In genomic region chr1:52686261-52686751, GRCh38 we compare ENCODE assay signal across 8 cellular contexts. TPM values are rescaled to one million over a fixed set of nuclear protein-coding genes. Genes with fewer than 3 reads are reported as not detected.
DNase-seq lines count a peak whose midpoint lies in the region; ATAC-seq, FAIRE-seq and TF ChIP-seq lines count a peak whose summit lies in the region.
"Not testable (repeated sequence)": the region's sequence is repeated elsewhere in the genome, so short reads cannot be mapped to it uniquely, and the experiment has no call there.

No MANE protein-coding gene starts in this region.

- peaks cover 23% of the 10 kb centered on the region for H3K36me3 Mint-ChIP-seq in CD8-positive, alpha-beta T cell

- not testable (repeated sequence) for H3K79me2 ChIP-seq in H1 (ENCODE audit: control insufficient read depth in 1 of 2, insufficient read depth in 2 of 2, low read length in 2 of 2)

- H3K23me2 ChIP-seq in H1 (ENCODE audit: low read depth, low read length), result not testable (repeated sequence)

- H3K27ac Mint-ChIP-seq in CD8-positive, alpha-beta T cell, result peak overlapping the region; percentile 66

- H3K4ac ChIP-seq in H1 (replicated peaks; ENCODE audit: insufficient read length, low read depth, low read length); mesenchymal stem cell (ENCODE audit: low read depth in 1 of 2, low read length in 2 of 2): not testable (repeated sequence)

- intact Hi-C loops in CD8-positive, alpha-beta T cell (cut with DNase I, micrococcal nuclease), result loop anchor here (1.0 to 10.0 kb wide), 17 partner anchors 49 to 792 kb away; partner anchors contain the start of genes GPX7 (in 2 of the 2), ZFYVE9 (in 2 of the 2), BTF3L4 (in 1 of the 2) and ORC1 (in 1 of the 2)

- peaks cover 12% of the 10 kb centered on the region for H3K4me1 Mint-ChIP-seq in CD8-positive, alpha-beta T cell (ENCODE audit: low read depth)

- CTCF ChIA-PET in CD8-positive, alpha-beta T cell (lab: Charles Lee), result interaction anchor here (0.7 to 3.8 kb wide), 27 partner anchors 10 to 919 kb away, joined by 3 to 12 read pairs (median 4); partner anchors contain the start of genes COA7, ORC1, PRPF38A and SHISAL2A
- CTCF ChIA-PET in H1 (lab: Charles Lee; ENCODE audit: partially characterized antibody), result interaction anchor here (0.6 to 2.4 kb wide), 34 partner anchors 9 to 720 kb away, joined by 3 to 14 read pairs (median 4); partner anchors contain the start of genes ORC1 and PRPF38A

- not testable (repeated sequence) for H2BK12ac ChIP-seq in H1 (ENCODE audit: low read depth, low read length); mesenchymal stem cell (ENCODE audit: low read length in 2 of 2)

- TF ChIP-seq CTCF in CD8-positive, alpha-beta T cell (IDR thresholded peaks at IDR 0.05), result peak; percentile 79
- peak; percentile 52 to 88 (median 75) for TF ChIP-seq CTCF in H1 (IDR thresholded peaks at IDR 0.05; ENCODE audit: control extremely low read depth in 1 of 3, insufficient read depth in 1 of 3, low read depth in 1 of 3, low read length in 3 of 3)

- TF ChIP-seq RAD21 in H1 (IDR thresholded peaks at IDR 0.05 in 1 of 2, conservative IDR thresholded peaks at IDR 0.05 in 1 of 2; ENCODE audit: low read depth in 2 of 2, low read length in 2 of 2), result peak; percentile 89 to 90

- not testable (repeated sequence) for H3K14ac ChIP-seq in H1 (ENCODE audit: insufficient read length); mesenchymal stem cell (ENCODE audit: low read length in 2 of 2)

- H3K27ac ChIP-seq in CD8-positive, alpha-beta T cell (ENCODE audit: low read depth, low read length); H1 (ENCODE audit: low read depth, low read length); mesenchymal stem cell (ENCODE audit: low read length, poor library complexity, severe bottlenecking): not testable (repeated sequence)

- not testable (repeated sequence) for H4K8ac ChIP-seq in H1 (ENCODE audit: extremely low read depth, insufficient read depth, low read length); mesenchymal stem cell (ENCODE audit: low read length)

- H4K91ac ChIP-seq in H1 (replicated peaks; ENCODE audit: insufficient read length, low read length); mesenchymal stem cell (ENCODE audit: low read length): not testable (repeated sequence)

- POLR2A ChIA-PET in CD8-positive, alpha-beta T cell (lab: Charles Lee), result interaction anchor here (0.6 to 2.5 kb wide), 8 partner anchors 17 to 394 kb away, joined by 3 to 8 read pairs (median 4); partner anchors contain the start of gene TUT4
- POLR2A ChIA-PET in H1 (lab: Charles Lee; ENCODE audit: partially characterized antibody), result interaction anchor here (0.6 to 3.3 kb wide), 9 partner anchors 8 to 335 kb away, joined by 3 to 14 read pairs (median 3); partner anchors contain the start of genes ORC1 and PRPF38A

- H3K18ac ChIP-seq in H1 (ENCODE audit: extremely low read depth, low read length); mesenchymal stem cell (ENCODE audit: low read depth in 1 of 2, low read length in 2 of 2): not testable (repeated sequence)

- TF ChIP-seq EP300 in H1 (IDR thresholded peaks at IDR 0.05; ENCODE audit: borderline replicate concordance in 1 of 2, low read depth in 2 of 2, low read length in 2 of 2), result not testable (repeated sequence)

- not testable (repeated sequence) for H3K4me3 Mint-ChIP-seq in CD8-positive, alpha-beta T cell

- not testable (repeated sequence) for H3K36me3 ChIP-seq in CD8-positive, alpha-beta T cell (ENCODE audit: insufficient read depth, low read length)
- H3K36me3 ChIP-seq in H1 (ENCODE audit: control insufficient read depth in 2 of 4, insufficient read depth in 4 of 4, low read length in 3 of 4) (peaks cover 6 to 43% (median 16%) of the 10 kb centered on the region in 4 experiments; a peak in 5 of 8 replicates), mesenchymal stem cell (ENCODE audit: control insufficient read depth in 1 of 2, insufficient read depth in 2 of 2, low read depth in 1 of 2, low read length in 2 of 2) (peaks cover 27 to 47% of the 10 kb centered on the region in 2 experiments)

- H4K5ac ChIP-seq in H1 (ENCODE audit: insufficient read length, low read depth, low read length), result not testable (repeated sequence)

- H2BK5ac ChIP-seq in H1 (ENCODE audit: low read depth, low read length); mesenchymal stem cell (ENCODE audit: low read depth, low read length, poor library complexity, severe bottlenecking): not testable (repeated sequence)

- not testable (repeated sequence) for H3K4me1 ChIP-seq in CD8-positive, alpha-beta T cell (ENCODE audit: insufficient read depth, low read length); H1 (replicated peaks in 1 of 4; ENCODE audit: control insufficient read depth in 3 of 4, insufficient read depth in 4 of 4, low read length in 3 of 4); mesenchymal stem cell (ENCODE audit: control insufficient read depth, insufficient read depth, low read depth, low read length)

- WGBS in H1 (ENCODE audit: extremely low coverage in 1 of 2, insufficient coverage in 1 of 2, insufficient read length in 1 of 2, insufficient replicate concordance in 2 of 2, low coverage in 1 of 2, low lambda C conversion rate in 2 of 2, missing lambda C conversion rate in 1 of 2), 2 experiments, result 61% methylated on average over 15 of the region's 17 CpGs; no CpG with 5 or more reads in 1 of the 2 experiments
- 54% methylated on average over 17 of the region's 17 CpGs for WGBS in mesenchymal stem cell

- FAIRE-seq in H1 (lab: Jason Lieb, UNC), result peak; percentile 13

- not testable (repeated sequence) for H3K56ac ChIP-seq in H1 (replicated peaks; ENCODE audit: insufficient read length, low read depth, low read length)

- DNase-seq in CD8-positive, alpha-beta T cell, result peak; percentile 60 to 86 (median 80)
- DNase-seq in M059J (ENCODE audit: low read depth), result peak; percentile 64
- peak; percentile 46 for DNase-seq in RKO (ENCODE audit: low spot score)
- DNase-seq in activated T-cell treated with anti-CD3 and anti-CD28 coated beads for 1 hour (ENCODE audit: low read depth), result peak; percentile 71
- peak in 1 of 2 experiments; percentile 83 for DNase-seq in H1 (ENCODE audit: low read depth in 1 of 2, low spot score in 2 of 2)
- peak; percentile 75 for DNase-seq in mesenchymal stem cell
- peak; percentile 26 to 47 for DNase-seq in stimulated activated CD8-positive, alpha-beta memory T cell treated with anti-CD3 and anti-CD28 coated beads, Interleukin-15, amount 100 ng/mL, for 4 hours (ENCODE audit: low read depth in 2 of 2)

- not testable (repeated sequence) for H3K27me3 ChIP-seq in CD8-positive, alpha-beta T cell (ENCODE audit: insufficient read depth, low read length); H1 (replicated peaks in 1 of 4; ENCODE audit: control insufficient read depth in 3 of 4, extremely low read depth in 1 of 4, insufficient read depth in 3 of 4, low read length in 3 of 4); mesenchymal stem cell (ENCODE audit: control insufficient read depth in 1 of 2, insufficient read depth in 1 of 2, low read length in 2 of 2)

- H2BK20ac ChIP-seq in H1 (ENCODE audit: low read length), result not testable (repeated sequence)

- not testable (repeated sequence) for H3K27me3 Mint-ChIP-seq in CD8-positive, alpha-beta T cell (ENCODE audit: low read depth)

- H2AK5ac ChIP-seq in H1 (ENCODE audit: low read depth, low read length); mesenchymal stem cell (ENCODE audit: low read length, severe bottlenecking): not testable (repeated sequence)

- not testable (repeated sequence) for H3K23ac ChIP-seq in H1 (ENCODE audit: insufficient read length); mesenchymal stem cell (ENCODE audit: low read length in 2 of 2)

- peaks cover 4 to 11% of the 10 kb centered on the region in 2 experiments for H4K20me1 ChIP-seq in H1 (replicated peaks in 1 of 2; ENCODE audit: control insufficient read depth in 1 of 2, insufficient read depth in 2 of 2, low read length in 2 of 2)

- peak; percentile 98 for ATAC-seq in CD8-positive, alpha-beta T cell
- peak; percentile 85 for ATAC-seq in GM21737 (IDR thresholded peaks at IDR 0.05; ENCODE audit: unreplicated experiment)

- not testable (repeated sequence) for H2BK15ac ChIP-seq in H1 (ENCODE audit: low read length); mesenchymal stem cell (ENCODE audit: low read depth, poor library complexity, severe bottlenecking)

- H3K4me2 ChIP-seq in H1 (ENCODE audit: insufficient read depth in 1 of 2, low read depth in 2 of 2, low read length in 2 of 2); mesenchymal stem cell (ENCODE audit: low read length, poor library complexity, severe bottlenecking): not testable (repeated sequence)

- not testable (repeated sequence) for H3K9me3 ChIP-seq in CD8-positive, alpha-beta T cell (ENCODE audit: low read length); H1 (ENCODE audit: insufficient read depth in 2 of 2, low read depth in 1 of 2, low read length in 1 of 2); mesenchymal stem cell (ENCODE audit: control insufficient read depth, low read length)

- not testable (repeated sequence) for H3K4me3 ChIP-seq in CD8-positive, alpha-beta T cell (ENCODE audit: low read depth, low read length); H1 (ENCODE audit: extremely low read depth in 1 of 4, insufficient read depth in 2 of 4, low read depth in 3 of 4, low read length in 4 of 4); mesenchymal stem cell (ENCODE audit: insufficient read depth in 1 of 2, low read depth in 1 of 2, low read length in 2 of 2)

- H3K9ac ChIP-seq in H1 (replicated peaks in 1 of 4; ENCODE audit: extremely low read depth in 1 of 4, low read depth in 3 of 4, low read length in 3 of 4); mesenchymal stem cell (ENCODE audit: low read length): not testable (repeated sequence)

- not testable (repeated sequence) for H2BK120ac ChIP-seq in H1 (replicated peaks; ENCODE audit: low read depth, low read length); mesenchymal stem cell (ENCODE audit: low read depth, low read length)

- H2AFZ ChIP-seq in H1 (ENCODE audit: low read length); mesenchymal stem cell (ENCODE audit: low read depth, low read length): not testable (repeated sequence)

- TF ChIP-seq POLR2A in H1 (IDR thresholded peaks at IDR 0.05; ENCODE audit: control extremely low read depth in 1 of 2, low read depth in 2 of 2, low read length in 2 of 2), result not testable (repeated sequence)

- not testable (repeated sequence) for H3K9me3 Mint-ChIP-seq in CD8-positive, alpha-beta T cell

- H3K79me1 ChIP-seq in H1 (ENCODE audit: low read depth, low read length); mesenchymal stem cell (replicated peaks; ENCODE audit: low read length, poor library complexity, severe bottlenecking): not testable (repeated sequence)

RNA-seq across cellular contexts. Expression of gene COA7, which starts 11.8 kb away (rescaled TPM):
- total RNA-seq in CD8-positive, alpha-beta T cell, result 1 to 10 TPM in 1 of 2 experiments, under 1 TPM in 1; 0.94 to 1.8 TPM
- 8.5 and 10.1 TPM in 2 replicates for total RNA-seq in M059J (2014; rRNA removed; shearing (Covaris generic))
- 61.8 and 62.6 TPM in 2 replicates for total RNA-seq in H1 (2021; fragmentation: NEBNext Ultra II Directional; extraction: Animal tissue kit (Norgen Biotek cat#: 25700))
- polyA plus RNA-seq in H1 (2011; rRNA removed), result 17.0 and 23.2 TPM in 2 replicates
- polyA plus RNA-seq in H1 (2011; cell fraction: cytosol; rRNA removed), result 29.6 TPM
- polyA plus RNA-seq in H1 (2011; cell fraction: nucleus; rRNA removed), result 18.2 TPM
- polyA plus RNA-seq in H1 (2012, experiment 1 of 2), result 41.9 to 58.1 TPM (median 47.4 TPM) in 4 replicates
- polyA plus RNA-seq in H1 (2012, experiment 2 of 2), result 8.0 TPM
- polyA plus RNA-seq in H1 (2013, experiment 1 of 2), result 18.0 TPM
- polyA plus RNA-seq in H1 (2013, experiment 2 of 2), result 17.4 TPM
- polyA minus RNA-seq in H1 (2011; rRNA and poly(A)+ RNA removed), result 76.6 and 78.7 TPM in 2 replicates
- polyA minus RNA-seq in H1 (2011; cell fraction: cytosol; rRNA and poly(A)+ RNA removed), result 14.5 TPM
- 18.3 TPM for polyA minus RNA-seq in H1 (2011; cell fraction: nucleus; rRNA and poly(A)+ RNA removed)
- polyA plus RNA-seq in mesenchymal stem cell (2013, experiment 1 of 2), result 9.7 TPM
- polyA plus RNA-seq in mesenchymal stem cell (2013, experiment 2 of 2), result 9.6 TPM

RNA-seq across cellular contexts. Expression of gene ZYG11B, which starts 39.9 kb away (rescaled TPM):
- total RNA-seq in CD8-positive, alpha-beta T cell, result 10 to 100 TPM in 1 of 2 experiments, 1 to 10 TPM in 1; 9.8 to 10.4 TPM
- 17.9 and 24.9 TPM in 2 replicates for total RNA-seq in M059J (2014; rRNA removed; shearing (Covaris generic))
- 20.9 and 21.4 TPM in 2 replicates for total RNA-seq in H1 (2021; fragmentation: NEBNext Ultra II Directional; extraction: Animal tissue kit (Norgen Biotek cat#: 25700))
- 4.4 TPM in 2 replicates for polyA plus RNA-seq in H1 (2011; rRNA removed)
- polyA plus RNA-seq in H1 (2011; cell fraction: cytosol; rRNA removed), result 5.9 TPM
- polyA plus RNA-seq in H1 (2011; cell fraction: nucleus; rRNA removed), result 4.3 TPM
- polyA plus RNA-seq in H1 (2012, experiment 1 of 2), result 3.5 to 5.6 TPM (median 4.8 TPM) in 4 replicates
- 0.51 TPM for polyA plus RNA-seq in H1 (2012, experiment 2 of 2)
- polyA plus RNA-seq in H1 (2013, experiment 1 of 2), result 7.0 TPM
- polyA plus RNA-seq in H1 (2013, experiment 2 of 2), result 7.6 TPM
- polyA minus RNA-seq in H1 (2011; rRNA and poly(A)+ RNA removed), result 36.7 and 49.8 TPM in 2 replicates
- 8.7 TPM for polyA minus RNA-seq in H1 (2011; cell fraction: cytosol; rRNA and poly(A)+ RNA removed)
- 23.1 TPM for polyA minus RNA-seq in H1 (2011; cell fraction: nucleus; rRNA and poly(A)+ RNA removed)
- 13.2 TPM for polyA plus RNA-seq in mesenchymal stem cell (2013, experiment 1 of 2)
- 13.1 TPM for polyA plus RNA-seq in mesenchymal stem cell (2013, experiment 2 of 2)

RNA-seq across cellular contexts. Expression of gene SHISAL2A, which starts 53.3 kb away (rescaled TPM):
- 10 to 100 TPM; 20.9 to 21.3 TPM for total RNA-seq in CD8-positive, alpha-beta T cell
- 0.15 TPM in 1 of 2 replicates, not detected in the other for total RNA-seq in M059J (2014; rRNA removed; shearing (Covaris generic))
- 0.50 and 0.74 TPM in 2 replicates for total RNA-seq in H1 (2021; fragmentation: NEBNext Ultra II Directional; extraction: Animal tissue kit (Norgen Biotek cat#: 25700))
- 1.8 and 2.1 TPM in 2 replicates for polyA plus RNA-seq in H1 (2011; rRNA removed)
- 1.7 TPM for polyA plus RNA-seq in H1 (2011; cell fraction: cytosol; rRNA removed)
- 1.6 TPM for polyA plus RNA-seq in H1 (2011; cell fraction: nucleus; rRNA removed)
- 0.29 to 1.8 TPM (median 1.1 TPM) in 4 replicates for polyA plus RNA-seq in H1 (2012, experiment 1 of 2)
- 1.2 TPM for polyA plus RNA-seq in H1 (2012, experiment 2 of 2)
- polyA plus RNA-seq in H1 (2013, experiment 1 of 2), result 0.93 TPM
- 1.2 TPM for polyA plus RNA-seq in H1 (2013, experiment 2 of 2)
- polyA minus RNA-seq in H1 (2011; rRNA and poly(A)+ RNA removed), result 0.90 and 3.2 TPM in 2 replicates
- not detected for polyA minus RNA-seq in H1 (2011; cell fraction: cytosol; rRNA and poly(A)+ RNA removed)
- polyA minus RNA-seq in H1 (2011; cell fraction: nucleus; rRNA and poly(A)+ RNA removed), result 1.4 TPM
- polyA plus RNA-seq in mesenchymal stem cell (2013, experiment 1 of 2), result not detected
- not detected for polyA plus RNA-seq in mesenchymal stem cell (2013, experiment 2 of 2)

Comparison
In these comparisons a context has a peak if more than half of its experiments do, and no peak if none do; other contexts are left out.
1. RNA of gene SHISAL2A, which starts 53.3 kb away (total RNA-seq): 20.9 to 21.3 TPM in CD8-positive, alpha-beta T cell; 0.50 to 0.74 TPM in H1 and 0.15 TPM in M059J; every median in the first group is over 10 times any median in the second.